9 cellular contexts compared by ENCODE assay signal in the genomic region with DNA sequence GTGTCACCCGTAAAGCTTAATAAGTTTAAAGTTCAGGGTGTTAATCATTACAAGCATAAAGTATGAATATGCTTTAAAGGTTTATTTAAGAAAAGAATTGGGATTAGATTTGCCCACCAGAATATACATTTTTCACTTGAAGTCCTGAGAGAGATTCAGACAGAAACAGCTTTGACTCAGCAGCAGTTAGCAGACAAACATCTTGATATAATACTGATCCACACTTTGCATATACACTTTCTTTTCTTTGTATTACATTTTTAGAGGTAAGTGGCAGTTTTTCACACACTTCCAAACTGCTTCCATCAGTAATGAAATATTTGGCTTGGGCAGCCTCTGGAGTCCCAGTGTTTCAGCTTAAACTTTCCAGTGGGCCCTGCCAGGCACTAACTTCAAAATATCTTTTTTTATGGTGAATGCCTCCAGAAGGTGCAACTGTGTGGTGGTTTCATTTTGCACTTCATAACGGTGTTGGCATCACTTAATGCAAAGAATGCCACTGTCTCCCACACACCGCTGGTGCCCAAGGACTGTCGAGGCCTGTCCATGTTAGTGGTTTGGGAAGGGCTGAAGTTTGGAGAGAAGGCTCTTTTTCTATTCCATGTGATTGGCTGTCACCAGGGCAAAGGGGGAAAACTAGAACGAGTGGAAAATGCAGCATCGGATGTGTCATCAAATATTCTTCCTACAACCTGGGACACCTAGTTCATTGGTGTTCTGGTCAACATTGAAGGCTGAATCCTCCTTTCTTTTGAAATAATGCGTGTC. TPM values are rescaled to one million over a fixed set of nuclear protein-coding genes. Genes with fewer than 3 reads are reported as not detected.
DNase-seq lines count a peak whose midpoint lies in the region; ATAC-seq and TF ChIP-seq lines count a peak whose summit lies in the region.
"Had no signal": no experiment of that assay in that cellular context is flagged by ENCODE, and none has a peak within 500 bp of the region (broad histone marks: within the 10 kb centered on the region; RNA-seq: fewer than 3 reads in every experiment).

No MANE protein-coding gene starts in this region.

- TF ChIP-seq CTCF in right lobe of liver (IDR thresholded peaks at IDR 0.05) (no peak), upper lobe of left lung (IDR thresholded peaks at IDR 0.05) (no peak)

- 54% methylated on average over 7 of the region's 7 CpGs for WGBS in right lobe of liver (ENCODE audit: insufficient coverage, low coverage, low lambda C conversion rate, missing lambda C conversion rate)
- WGBS in upper lobe of left lung, 2 donors: 68 to 75% methylated on average over 7 of the region's 7 CpGs

- peaks cover 92% of the 10 kb centered on the region for H3K4me1 Mint-ChIP-seq in activated naive CD4-positive, alpha-beta T cell treated with anti-CD3 and anti-CD28 coated beads, Interleukin-2, amount 50 U/mL, for 24 hours

- H3K9me3 ChIP-seq in SK-N-MC (ENCODE audit: low read depth, low read length): no peaks in the 10 kb centered on the region
- no peaks in the 10 kb centered on the region for H3K9me3 ChIP-seq in right lobe of liver
- no peaks in the 10 kb centered on the region for H3K9me3 ChIP-seq in upper lobe of left lung

- no peaks in the 10 kb centered on the region for H3K27me3 ChIP-seq in right lobe of liver
- H3K27me3 ChIP-seq in upper lobe of left lung: no peaks in the 10 kb centered on the region

- DNase-seq in activated naive CD4-positive, alpha-beta T cell (lab: John Stamatoyannopoulos, UW): no peak
- no peak for DNase-seq in SK-N-MC (ENCODE audit: low read depth, low spot score)
- DNase-seq in right lobe of liver: no peak
- no peak for DNase-seq in upper lobe of left lung
- DNase-seq in OCI-M2 (lab: John Stamatoyannopoulos, UW; ENCODE audit: unreplicated experiment): no peak
- no peak for DNase-seq in cerebellar nuclear complex (lab: John Stamatoyannopoulos, UW)

- 0 out of 2 replicates have a peak overlapping the region, but pooled peaks have one; percentile 1 for H3K4me3 ChIP-seq in SK-N-MC
- no peak overlapping the region for H3K4me3 ChIP-seq in right lobe of liver
- no peak overlapping the region for H3K4me3 ChIP-seq in upper lobe of left lung

- H3K27me3 Mint-ChIP-seq in activated naive CD4-positive, alpha-beta T cell treated with anti-CD3 and anti-CD28 coated beads, Interleukin-2, amount 50 U/mL, for 24 hours: no peaks in the 10 kb centered on the region

- peak overlapping the region; percentile 66 for H3K9ac ChIP-seq in SK-N-MC (ENCODE audit: insufficient read length)

- H3K36me3 ChIP-seq in SK-N-MC (ENCODE audit: insufficient read depth, low read length) (peaks cover 19% of the 10 kb centered on the region), right lobe of liver (peaks cover 0 to 4% (median 0%) of the 10 kb centered on the region in 4 donors), upper lobe of left lung (peaks cover 0 to 3% (median under 1%) of the 10 kb centered on the region in 4 donors)

- no peak for TF ChIP-seq EP300 in upper lobe of left lung (IDR thresholded peaks at IDR 0.05)

- peak overlapping the region; percentile 87 for H3K27ac ChIP-seq in SK-N-MC
- H3K27ac ChIP-seq in right lobe of liver: peak overlapping the region; percentile 1 to 49 (median 24)
- H3K27ac ChIP-seq in upper lobe of left lung: peak overlapping the region in 3 of 4 donors; percentile 21 to 85 (median 80)
- H3K27ac ChIP-seq: C4-2B had no signal

- peak overlapping the region; percentile 57 for H3K4me3 Mint-ChIP-seq in activated naive CD4-positive, alpha-beta T cell treated with anti-CD3 and anti-CD28 coated beads, Interleukin-2, amount 50 U/mL, for 24 hours

- intact Hi-C loops in right lobe of liver (cut with DNase I): no loop called here

- no peak for ATAC-seq in right lobe of liver
- ATAC-seq in upper lobe of left lung (ENCODE audit: low FRiP score in 2 of 2): no peak
- ATAC-seq in HG03039 (IDR thresholded peaks at IDR 0.05; ENCODE audit: unreplicated experiment): no peak

- H3K4me1 ChIP-seq in right lobe of liver: peaks cover 0 to 77% (median 41%) of the 10 kb centered on the region in 4 donors
- peaks cover 60 to 89% (median 67%) of the 10 kb centered on the region in 4 donors for H3K4me1 ChIP-seq in upper lobe of left lung

- no peak for TF ChIP-seq POLR2A in right lobe of liver (IDR thresholded peaks at IDR 0.05)
- TF ChIP-seq POLR2A in upper lobe of left lung (IDR thresholded peaks at IDR 0.05): no peak

- peak overlapping the region; percentile 73 for H3K27ac Mint-ChIP-seq in activated naive CD4-positive, alpha-beta T cell treated with anti-CD3 and anti-CD28 coated beads, Interleukin-2, amount 50 U/mL, for 24 hours

- no peaks in the 10 kb centered on the region for H3K9me3 Mint-ChIP-seq in activated naive CD4-positive, alpha-beta T cell treated with anti-CD3 and anti-CD28 coated beads, Interleukin-2, amount 50 U/mL, for 24 hours

- H3K36me3 Mint-ChIP-seq in activated naive CD4-positive, alpha-beta T cell treated with anti-CD3 and anti-CD28 coated beads, Interleukin-2, amount 50 U/mL, for 24 hours: peaks cover 2% of the 10 kb centered on the region

RNA-seq across cellular contexts. Expression of a gene that starts 53.0 kb away (rescaled TPM):
- total RNA-seq in right lobe of liver: 100 to 1,000 TPM in 2 of 6 experiments, 10 to 100 TPM in 4; 36.3 to 173 (median 72.8) TPM
- total RNA-seq in upper lobe of left lung: 100 to 1,000 TPM in 1 of 6 donors, 10 to 100 TPM in 5; 52.3 to 112 (median 92.5) TPM

Comparison
In these comparisons a context has a peak if more than half of its experiments do, and no peak if none do; other contexts are left out.
1. H3K27ac ChIP-seq: peak in every context shown above with its lines; median percentile 87 in SK-N-MC; 80 in upper lobe of left lung; 24 in right lobe of liver.